19 cellular contexts compared by ENCODE assay signal in the genomic region with DNA sequence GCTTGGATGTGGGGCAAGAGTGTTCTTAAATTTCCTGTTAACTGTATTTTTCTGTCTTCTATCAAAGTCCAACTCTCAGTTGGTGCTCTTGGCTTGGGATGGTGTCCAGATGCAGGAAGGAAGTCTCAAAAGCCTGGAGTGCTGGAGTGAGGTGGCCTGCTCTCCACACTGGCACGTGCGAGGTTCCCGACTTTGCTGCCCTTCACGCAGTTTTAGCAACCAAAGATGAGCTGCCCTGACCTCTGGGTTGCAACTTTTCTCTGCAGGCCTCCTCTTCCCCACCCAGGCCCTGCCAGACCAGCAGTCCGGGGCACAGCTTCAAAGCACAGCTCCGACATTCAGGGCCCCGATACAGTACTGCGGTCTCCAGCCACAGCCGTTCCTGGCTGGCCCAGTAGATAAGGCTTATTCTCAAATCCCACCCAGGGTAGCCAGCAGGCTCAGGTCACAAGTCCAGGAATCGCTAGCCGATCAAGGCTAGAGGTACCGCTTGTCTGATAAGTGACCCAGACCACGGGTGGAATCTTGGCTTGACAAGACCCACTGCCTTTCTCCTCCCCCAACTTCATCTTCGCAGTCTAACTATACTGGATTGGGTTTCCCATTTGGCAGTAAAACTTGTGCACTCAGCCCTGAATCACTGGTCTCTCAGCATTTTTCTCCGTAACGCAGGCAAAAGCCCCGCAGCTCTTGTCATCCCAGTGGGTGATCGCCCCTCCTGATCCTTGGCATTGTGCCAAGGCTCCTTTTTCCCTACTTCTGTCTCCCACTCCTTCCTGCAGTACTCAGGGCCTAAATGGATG. TPM values are rescaled to one million over a fixed set of nuclear protein-coding genes. Genes with fewer than 3 reads are reported as not detected.
DNase-seq lines count a peak whose midpoint lies in the region; ATAC-seq and TF ChIP-seq lines count a peak whose summit lies in the region.
"Had no signal": no experiment of that assay in that cellular context is flagged by ENCODE, and none has a peak within 500 bp of the region (broad histone marks: within the 10 kb centered on the region; RNA-seq: fewer than 3 reads in every experiment).

No MANE protein-coding gene starts in this region.

- H2BK120ac ChIP-seq in H9 (ENCODE audit: low read depth, low read length, poor library complexity, severe bottlenecking), result no peak overlapping the region

- no peak overlapping the region for H2AK5ac ChIP-seq in H9 (ENCODE audit: insufficient read length, low read length)

- H3K4ac ChIP-seq in H9 (ENCODE audit: low read depth, low read length), result no peak overlapping the region

- H3K4me1 Mint-ChIP-seq in H9, result peaks cover 10 to 14% of the 10 kb centered on the region in 2 experiments

- H3K27ac Mint-ChIP-seq in H9, result peak overlapping the region in 2 of 3 experiments; percentile 11 to 37; a peak in 3 of 7 replicates
- H3K27ac Mint-ChIP-seq: HFFc6 had no signal

- H3K4me3 ChIP-seq in fibroblast of mammary gland (ENCODE audit: control insufficient read depth, low read depth, low read length), result no peak overlapping the region
- H3K4me3 ChIP-seq in stomach, result no peak overlapping the region
- H3K4me3 ChIP-seq in OCI-LY7 (ENCODE audit: low read depth, low read length, poor library complexity, severe bottlenecking), result no peak overlapping the region
- H3K4me3 ChIP-seq: adrenal gland, sigmoid colon had no signal

- no peak overlapping the region for H3K18ac ChIP-seq in H9 (ENCODE audit: insufficient read length, low read depth, low read length)

- TF ChIP-seq CTCF in H9 (conservative IDR thresholded peaks at IDR 0.05) (no peak), fibroblast of mammary gland (conservative IDR thresholded peaks at IDR 0.05; ENCODE audit: control insufficient read depth, insufficient read depth, low read depth, low read length) (no peak), stomach (IDR thresholded peaks at IDR 0.05) (no peak), OCI-LY7 (conservative IDR thresholded peaks at IDR 0.05; ENCODE audit: low read length) (no peak)

- no peak overlapping the region for H2BK5ac ChIP-seq in H9 (ENCODE audit: insufficient read length, low read length)

- H3K56ac ChIP-seq in H9 (ENCODE audit: insufficient read length, low read depth, low read length), result no peak overlapping the region

- H4K8ac ChIP-seq in H9 (replicated peaks; ENCODE audit: insufficient read length, low read depth, low read length), result no peak overlapping the region

- H3K4me2 ChIP-seq in H9 (ENCODE audit: insufficient read depth, insufficient read length, low read length) (no peak overlapping the region), OCI-LY7 (ENCODE audit: low read length) (no peak overlapping the region)

- H3K36me3 ChIP-seq in stomach, result no peaks in the 10 kb centered on the region
- no peaks in the 10 kb centered on the region for H3K36me3 ChIP-seq in OCI-LY7 (ENCODE audit: insufficient read depth, low read length)
- H3K36me3 ChIP-seq: adrenal gland, sigmoid colon had no signal

- no peak overlapping the region for H3K4me3 Mint-ChIP-seq in H9
- H3K4me3 Mint-ChIP-seq: HFFc6 had no signal

- no peak overlapping the region for H2BK20ac ChIP-seq in H9 (ENCODE audit: low read depth, low read length, poor library complexity, severe bottlenecking)

- CTCF ChIA-PET in OCI-LY7 (lab: Charles Lee; ENCODE audit: unreplicated experiment), result interaction anchor here (0.6 kb wide), 1 partner anchor 14 kb away, joined by 3 read pairs; no protein-coding TSS in a partner anchor

- H3K4me1 ChIP-seq in H9 (ENCODE audit: insufficient read depth, low read length) (peaks cover 3% of the 10 kb centered on the region; the same call in 1 of the 2 replicates), stomach (no peaks in the 10 kb centered on the region), OCI-LY7 (ENCODE audit: insufficient read depth, low read length, poor library complexity, severe bottlenecking) (no peaks in the 10 kb centered on the region)
- H3K4me1 ChIP-seq: adrenal gland, sigmoid colon had no signal

- no CpG with 5 or more reads among the region's 18 CpGs for WGBS in H9 (ENCODE audit: extremely low coverage, insufficient read length, low lambda C conversion rate)
- WGBS in stomach, 5 donors, result 81 to 87% (median 85%) methylated on average over 16 to 18 of the region's 18 CpGs

- H3K27ac ChIP-seq in H9 (ENCODE audit: insufficient read length, low read depth, low read length) (no peak overlapping the region), stomach (no peak overlapping the region), OCI-LY7 (ENCODE audit: low read depth, low read length, poor library complexity, severe bottlenecking) (no peak overlapping the region)
- H3K27ac ChIP-seq: adrenal gland, epithelial cell of prostate, sigmoid colon had no signal

- H4K20me1 ChIP-seq in H9 (ENCODE audit: control insufficient read depth, insufficient read depth, insufficient read length), result no peaks in the 10 kb centered on the region
- no peaks in the 10 kb centered on the region for H4K20me1 ChIP-seq in OCI-LY7 (ENCODE audit: insufficient read depth, low read length)

- H2AFZ ChIP-seq in H9 (ENCODE audit: low read length) (no peak overlapping the region), OCI-LY7 (ENCODE audit: low read length) (no peak overlapping the region)

- POLR2A ChIA-PET in OCI-LY7 (lab: Charles Lee), result interaction anchor here (0.6 kb wide), 1 partner anchor 12 kb away, joined by 4 read pairs; no protein-coding TSS in a partner anchor

- peak; percentile 23 for ATAC-seq in sciatic nerve
- ATAC-seq in HG03280 (IDR thresholded peaks at IDR 0.05; ENCODE audit: unreplicated experiment), result no peak
- ATAC-seq: activated CD4-positive, CD25-positive, alpha-beta regulatory T cell treated with anti-CD3 and anti-CD28 coated beads, Interleukin-2, amount 50 U/mL, for 24 hours; left ventricle myocardium superior had no signal

- no TSS peak for BruUV-seq in OCI-LY7 (replicated peaks; lab: Mats Ljungman, UMichigan)

- no peak overlapping the region for H3T11ph ChIP-seq in H9 (ENCODE audit: low read length)

- no peak overlapping the region for H2BK12ac ChIP-seq in H9 (ENCODE audit: insufficient read length, low read depth, low read length)

- no peaks in the 10 kb centered on the region for H3K36me3 Mint-ChIP-seq in H9 (ENCODE audit: insufficient read depth in 1 of 3, low read depth in 3 of 3)

- H3K27me3 ChIP-seq in H9 (ENCODE audit: insufficient read depth, low read length) (no peaks in the 10 kb centered on the region), stomach (no peaks in the 10 kb centered on the region)
- H3K27me3 ChIP-seq: adrenal gland, sigmoid colon had no signal

- H3K9ac ChIP-seq in H9 (ENCODE audit: extremely low read depth, insufficient read length, low read length), result no peak overlapping the region

- no peak for TF ChIP-seq POLR2A in stomach (IDR thresholded peaks at IDR 0.05)

- H3K27me3 Mint-ChIP-seq in H9 (ENCODE audit: low read depth), result no peaks in the 10 kb centered on the region

- H4K91ac ChIP-seq in H9 (ENCODE audit: insufficient read length, low read depth, low read length), result no peak overlapping the region

- H3K9me3 Mint-ChIP-seq in H9, result no peaks in the 10 kb centered on the region
- H3K9me3 Mint-ChIP-seq: HFFc6 had no signal

- no peak overlapping the region for H4K5ac ChIP-seq in H9 (ENCODE audit: insufficient read length, low read depth, low read length)

- H3K79me2 ChIP-seq in H9 (ENCODE audit: insufficient read depth, low read length) (no peaks in the 10 kb centered on the region), OCI-LY7 (ENCODE audit: insufficient read depth, low read depth, low read length) (no peaks in the 10 kb centered on the region)

- H3K23me2 ChIP-seq in H9 (ENCODE audit: insufficient read length, low read depth, low read length, poor library complexity, severe bottlenecking), result no peaks in the 10 kb centered on the region

- DNase-seq in H9, result no peak
- DNase-seq in NCI-H69 (lab: John Stamatoyannopoulos, UW), result peak; percentile 15
- DNase-seq in fibroblast of mammary gland (ENCODE audit: low read depth), result peak; percentile 44
- no peak for DNase-seq in sciatic nerve (ENCODE audit: low spot score)
- no peak for DNase-seq in stomach
- DNase-seq in OCI-LY7 (ENCODE audit: low spot score), result no peak
- DNase-seq: activated effector memory CD4-positive, alpha-beta T cell treated with Interleukin-2 at 50 U/mL for 16 hours; adrenal gland; HFFc6; Kasumi-1; left ventricle myocardium superior; nucleus accumbens; SIG-M5; sigmoid colon; stimulated activated CD4-positive, alpha-beta T cell treated with anti-CD3 and anti-CD28 coated beads, Interleukin-2, amount 100 ng/mL, for 48 hours; T-helper 2 cell had no signal

- TF ChIP-seq EP300 in stomach (IDR thresholded peaks at IDR 0.05), result no peak

- no peak overlapping the region for H3K14ac ChIP-seq in H9 (ENCODE audit: insufficient read depth, low read length)

- intact Hi-C loops in sciatic nerve (cut with DNase I) (no loop called here), stomach (cut with DNase I; ENCODE audit: low total_unique reads) (no loop called here), OCI-LY7 (cut with micrococcal nuclease; ENCODE audit: unreplicated experiment) (no loop called here)

- no peak overlapping the region for H2BK15ac ChIP-seq in H9 (ENCODE audit: low read depth, low read length)

- H3K9me3 ChIP-seq in H9 (ENCODE audit: control insufficient read depth, low read depth, low read length), result no peaks in the 10 kb centered on the region
- no peaks in the 10 kb centered on the region for H3K9me3 ChIP-seq in stomach
- H3K9me3 ChIP-seq in OCI-LY7 (ENCODE audit: low read length), result no peaks in the 10 kb centered on the region
- H3K9me3 ChIP-seq: adrenal gland, sigmoid colon had no signal

- H3K23ac ChIP-seq in H9 (ENCODE audit: insufficient read length, low read depth, low read length), result no peak overlapping the region

- no peaks in the 10 kb centered on the region for H3K79me1 ChIP-seq in H9 (ENCODE audit: insufficient read depth, low read depth, low read length, poor library complexity, severe bottlenecking)

- H3K9me2 ChIP-seq in OCI-LY7 (ENCODE audit: insufficient read depth, low read length), result no peaks in the 10 kb centered on the region

RNA-seq across cellular contexts. Expression of a gene that starts 21.8 kb away (rescaled TPM):
- total RNA-seq in H9 (2021), result 192 and 194 TPM in 2 replicates
- 25.2 TPM for total RNA-seq in sciatic nerve
- 10 to 100 TPM; 11.6 to 57.2 (median 31.7) TPM for total RNA-seq in stomach
- 10 to 100 TPM; 11.2 to 16.3 (median 12.3) TPM for polyA plus RNA-seq in stomach
- total RNA-seq in OCI-LY7 (2014; rRNA removed; shearing (Covaris generic)), result 43.1 and 52.8 TPM in 2 replicates
- total RNA-seq in OCI-LY7 (2022), result 64.0 and 72.4 TPM in 2 replicates

Comparison
In these comparisons a context has a peak if more than half of its experiments do, and no peak if none do; other contexts are left out.
1. DNase-seq: peak in NCI-H69 (single experiment) and fibroblast of mammary gland (single experiment); none in H9 (single experiment), sciatic nerve (single experiment), stomach (single experiment) and OCI-LY7 (single experiment).